In genomic region chr1:244047739-244048565, GRCh38 we compare ENCODE assay signal across 1 cellular context.
TF ChIP-seq lines count a peak whose summit lies in the region.

No MANE protein-coding gene starts in this region.

TF ChIP-seq in K562, 482 proteins besides CTCF, POLR2A, EP300 and RAD21 (continued from another document):
- TF ChIP-seq RNF219 (CRISPR knock-in tag; IDR thresholded peaks at IDR 0.05) (no peak), THRA (IDR thresholded peaks at IDR 0.05) (peak; percentile 53), KLF1 (tag; IDR thresholded peaks at IDR 0.05) (peak; percentile 25; the same call in 1 of the 2 replicates), THAP12 (CRISPR knock-in tag; IDR thresholded peaks at IDR 0.05) (peak; percentile 86), PCBP1 (IDR thresholded peaks at IDR 0.05; ENCODE audit: low read depth, low read length, poor library complexity, severe bottlenecking) (peak; percentile 96)
